ENCODE assay signal across 17 cellular contexts in genomic region chr7:1070544-1071342, GRCh38. TPM values are rescaled to one million over a fixed set of nuclear protein-coding genes. Genes with fewer than 3 reads are reported as not detected.
A peak's percentile ranks its signal among the peaks of the same experiment; 100 is the strongest.
DNase-seq lines count a peak whose midpoint lies in the region; ATAC-seq and TF ChIP-seq lines count a peak whose summit lies in the region.
"Had no signal": no experiment of that assay in that cellular context is flagged by ENCODE, and none has a peak within 500 bp of the region (broad histone marks: within the 10 kb centered on the region; RNA-seq: fewer than 3 reads in every experiment).

No MANE protein-coding gene starts in this region.

- H3K4me2 ChIP-seq in OCI-LY7 (ENCODE audit: low read length), result peak overlapping the region; percentile 26; the same call in 1 of the 2 replicates
- H3K4me2 ChIP-seq: GM23338 had no signal

- H3K4me3 ChIP-seq in H7 (ENCODE audit: insufficient read depth, low read depth, low read length), result no peak overlapping the region
- H3K4me3 ChIP-seq in OCI-LY7 (ENCODE audit: low read depth, low read length, poor library complexity, severe bottlenecking), result no peak overlapping the region
- H3K4me3 ChIP-seq: GM23338, SJCRH30 had no signal

- no peaks in the 10 kb centered on the region for H3K79me2 ChIP-seq in OCI-LY7 (ENCODE audit: insufficient read depth, low read depth, low read length)

- no peaks in the 10 kb centered on the region for H3K27me3 ChIP-seq in H7 (ENCODE audit: control insufficient read depth, insufficient read depth, low read length)
- H3K27me3 ChIP-seq: BE2C, SJCRH30 had no signal

- H3K9me2 ChIP-seq in OCI-LY7 (ENCODE audit: insufficient read depth, low read length), result no peaks in the 10 kb centered on the region

- H3K36me3 ChIP-seq in H7 (replicated peaks; ENCODE audit: control insufficient read depth, insufficient read depth, low read length) (no peaks in the 10 kb centered on the region), OCI-LY7 (ENCODE audit: insufficient read depth, low read length) (no peaks in the 10 kb centered on the region)
- H3K36me3 ChIP-seq: BE2C, SJCRH30 had no signal

- H3K9me3 ChIP-seq in OCI-LY7 (ENCODE audit: low read length), result no peaks in the 10 kb centered on the region
- H3K9me3 ChIP-seq: BE2C, SJCRH30 had no signal

- intact Hi-C loops in OCI-LY7 (cut with micrococcal nuclease; ENCODE audit: unreplicated experiment), result loop anchor here (1.0 to 5.0 kb wide), 2 partner anchors 16 to 82 kb away; no protein-coding TSS in a partner anchor

- no peaks in the 10 kb centered on the region for H3K27me3 Mint-ChIP-seq in type B pancreatic cell
- H3K27me3 Mint-ChIP-seq: CD4-positive, alpha-beta T cell had no signal

- H2AFZ ChIP-seq in OCI-LY7 (ENCODE audit: low read length), result no peak overlapping the region
- H2AFZ ChIP-seq: GM23338 had no signal

- H3K4me1 ChIP-seq in OCI-LY7 (ENCODE audit: insufficient read depth, low read length, poor library complexity, severe bottlenecking), result peaks cover 23% of the 10 kb centered on the region
- H3K4me1 ChIP-seq: BE2C, SJCRH30 had no signal

- H3K27ac Mint-ChIP-seq in type B pancreatic cell, result peak overlapping the region; percentile 54
- H3K27ac Mint-ChIP-seq: CD4-positive, alpha-beta T cell; GM23338 had no signal

- no TSS peak for BruUV-seq in OCI-LY7 (replicated peaks; lab: Mats Ljungman, UMichigan)

- no peaks in the 10 kb centered on the region for H3K9me3 Mint-ChIP-seq in type B pancreatic cell
- H3K9me3 Mint-ChIP-seq: CD4-positive, alpha-beta T cell had no signal

- CTCF ChIA-PET in OCI-LY7 (lab: Charles Lee; ENCODE audit: unreplicated experiment), result no interaction called here

- H3K4me3 Mint-ChIP-seq in type B pancreatic cell, result no peak overlapping the region
- H3K4me3 Mint-ChIP-seq: CD4-positive, alpha-beta T cell; GM23338 had no signal

- ATAC-seq in GM19035 (IDR thresholded peaks at IDR 0.05; ENCODE audit: unreplicated experiment) (no peak), HG03469 (IDR thresholded peaks at IDR 0.05; ENCODE audit: unreplicated experiment) (no peak)
- ATAC-seq: GM23338, PC-3 had no signal

- DNase-seq in H7 (peak; percentile 68), OCI-LY7 (ENCODE audit: low spot score) (peak; percentile 50), left kidney (ENCODE audit: low read depth, low spot score) (peak; percentile 81), type B pancreatic cell (ENCODE audit: extremely low spot score, unreplicated experiment) (no peak), COLO829 (ENCODE audit: low spot score) (no peak)
- DNase-seq: BE2C; CD4-positive, alpha-beta T cell; MV-4-11; NCI-H1417 treated with DMSO at 0.1 percent for 48 hours; NCI-H2029; NCI-H510A; NCI-H774; PC-3; SJCRH30 had no signal

- peaks cover 12% of the 10 kb centered on the region for H3K4me1 Mint-ChIP-seq in type B pancreatic cell (ENCODE audit: unreplicated experiment)

- peak overlapping the region; percentile 71 for H3K27ac ChIP-seq in OCI-LY7 (ENCODE audit: low read depth, low read length, poor library complexity, severe bottlenecking)
- H3K27ac ChIP-seq: SJCRH30 had no signal

- POLR2A ChIA-PET in OCI-LY7 (lab: Charles Lee), result interaction anchor here (1.5 kb wide), 1 partner anchor 15 kb away, joined by 6 read pairs; no protein-coding TSS in a partner anchor

- H3K36me3 Mint-ChIP-seq in type B pancreatic cell, result no peaks in the 10 kb centered on the region

- H4K20me1 ChIP-seq in OCI-LY7 (ENCODE audit: insufficient read depth, low read length), result no peaks in the 10 kb centered on the region

- TF ChIP-seq CTCF in OCI-LY7 (conservative IDR thresholded peaks at IDR 0.05; ENCODE audit: low read length) (no peak), type B pancreatic cell (conservative IDR thresholded peaks at IDR 0.05) (no peak)

RNA-seq across cellular contexts. Expression of gene GPER1, which starts 17.2 kb away (rescaled TPM):
- 0.14 and 0.63 TPM in 2 replicates for total RNA-seq in H7 (2014; rRNA removed; shearing (Covaris generic))
- total RNA-seq in OCI-LY7 (2014; rRNA removed; shearing (Covaris generic)), result 22.9 and 34.9 TPM in 2 replicates
- total RNA-seq in OCI-LY7 (2022) (44.7 and 75.9 TPM in 2 replicates), type B pancreatic cell (ENCODE audit: low replicate concordance) (2.5 and 5.0 TPM in 2 replicates)
- total RNA-seq: CD4-positive, alpha-beta T cell; GM23338; SJCRH30 had no signal

RNA-seq across cellular contexts. Expression of gene GPR146, which starts 26.4 kb away (rescaled TPM):
- total RNA-seq in H7 (2014; rRNA removed; shearing (Covaris generic)), result 0.07 and 0.87 TPM in 2 replicates
- 0.62 and 0.95 TPM in 2 replicates for total RNA-seq in OCI-LY7 (2014; rRNA removed; shearing (Covaris generic))
- total RNA-seq in OCI-LY7 (2022) (0.77 and 3.3 TPM in 2 replicates), type B pancreatic cell (ENCODE audit: low replicate concordance) (1.2 TPM in 2 replicates)

Comparison
In these comparisons a context has a peak if more than half of its experiments do, and no peak if none do; other contexts are left out.
1. DNase-seq: peak in H7 (single experiment), OCI-LY7 (single experiment) and left kidney (single experiment); none in type B pancreatic cell (single experiment) and COLO829 (single experiment).